ENCODE assay signal across 27 cellular contexts in the genomic region with DNA sequence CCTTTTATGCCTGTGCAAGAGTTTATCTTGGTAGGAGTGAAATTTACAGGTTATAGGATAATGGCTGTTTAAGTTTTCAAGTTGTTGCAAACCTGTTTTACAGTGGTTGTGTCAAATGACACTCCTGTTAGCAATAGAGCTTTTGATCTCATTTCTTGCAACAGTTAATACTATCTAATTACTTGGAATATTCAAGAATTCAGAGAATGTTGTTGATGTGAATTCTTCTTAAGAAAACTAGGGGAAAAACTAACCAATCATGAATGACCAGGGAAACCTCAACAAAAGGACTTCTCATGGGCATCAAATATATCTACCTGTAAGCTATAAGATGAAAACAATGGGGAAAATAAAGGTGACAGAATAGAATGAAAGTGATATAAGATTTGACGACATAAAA.
"Had no signal": no experiment of that assay in that cellular context is flagged by ENCODE, and none has a peak within 500 bp of the region (broad histone marks: within the 10 kb centered on the region; RNA-seq: fewer than 3 reads in every experiment).

No MANE protein-coding gene starts in this region.

- H3K4me1 Mint-ChIP-seq: activated CD4-positive, alpha-beta memory T cell treated with anti-CD3 and anti-CD28 coated beads, Interleukin-2, amount 10 ng/mL, durations not matched to agents 7 days and 5 days; activated CD4-positive, alpha-beta T cell treated with anti-CD3 and anti-CD28 coated beads, Interleukin-2, amount 10 ng/mL, durations not matched to agents 7 days and 5 days; activated naive CD4-positive, alpha-beta T cell treated with anti-CD3 and anti-CD28 coated beads, Interleukin-2, amount 50 U/mL, for 24 hours; activated naive CD8-positive, alpha-beta T cell treated with anti-CD3 and anti-CD28 coated beads for 36 hours; activated naive CD8-positive, alpha-beta T cell treated with anti-CD3 and anti-CD28 coated beads, Interleukin-2, amount 50 U/mL, for 24 hours; endodermal cell had no signal

- H3K4me3 Mint-ChIP-seq: activated CD4-positive, alpha-beta memory T cell treated with anti-CD3 and anti-CD28 coated beads, Interleukin-2, amount 10 ng/mL, durations not matched to agents 7 days and 5 days; activated CD4-positive, alpha-beta T cell treated with anti-CD3 and anti-CD28 coated beads, Interleukin-2, amount 10 ng/mL, durations not matched to agents 7 days and 5 days; activated naive CD4-positive, alpha-beta T cell treated with anti-CD3 and anti-CD28 coated beads, Interleukin-2, amount 50 U/mL, for 24 hours; activated naive CD8-positive, alpha-beta T cell treated with anti-CD3 and anti-CD28 coated beads for 36 hours; activated naive CD8-positive, alpha-beta T cell treated with anti-CD3 and anti-CD28 coated beads, Interleukin-2, amount 50 U/mL, for 24 hours; activated T-cell treated with anti-CD3 and anti-CD28 coated beads, Interleukin-2, amount 50 U/mL, for 24 hours; activated T-cell treated with anti-CD3 and anti-CD28 coated beads, Interleukin-2, amount 50 U/mL, for 72 hours; dendritic cell treated with granulocyte-macrophage colony-stimulating factor and Interleukin-4, amounts not matched to agents 40 ng/mL and 50 ng/mL, for 4 days; endodermal cell had no signal

- H3K27me3 Mint-ChIP-seq: activated CD4-positive, alpha-beta memory T cell treated with anti-CD3 and anti-CD28 coated beads, Interleukin-2, amount 10 ng/mL, durations not matched to agents 7 days and 5 days; activated naive CD8-positive, alpha-beta T cell treated with anti-CD3 and anti-CD28 coated beads for 36 hours; dendritic cell treated with granulocyte-macrophage colony-stimulating factor and Interleukin-4, amounts not matched to agents 40 ng/mL and 50 ng/mL, for 4 days had no signal

- DNase-seq: activated CD4-positive, alpha-beta memory T cell treated with anti-CD3 and anti-CD28 coated beads, Interleukin-2, amount 10 ng/mL, durations not matched to agents 7 days and 5 days; activated CD4-positive, alpha-beta T cell treated with anti-CD3 and anti-CD28 coated beads for 1 hour; activated CD4-positive, alpha-beta T cell treated with anti-CD3 and anti-CD28 coated beads for 4 hours; activated CD4-positive, alpha-beta T cell treated with anti-CD3 and anti-CD28 coated beads, Interleukin-2, amount 10 ng/mL, durations not matched to agents 7 days and 5 days; activated CD4-positive, alpha-beta T cell treated with anti-CD3 and anti-CD28 coated beads, Interleukin-2, amount 50 U/mL, for 4 hours; activated CD8-positive, alpha-beta memory T cell treated with anti-CD3 and anti-CD28 coated beads, Interleukin-2, amount 50 U/mL, for 48 hours; activated gamma-delta T cell; activated naive CD4-positive, alpha-beta T cell treated with Interleukin-2 at 50 U/mL for 16 hours; activated naive CD8-positive, alpha-beta T cell treated with anti-CD3 and anti-CD28 coated beads for 36 hours; activated naive CD8-positive, alpha-beta T cell treated with anti-CD3 and anti-CD28 coated beads, Interleukin-2, amount 50 U/mL, for 24 hours; activated T-cell treated with anti-CD3 and anti-CD28 coated beads for 4 hours; activated T-cell treated with anti-CD3 and anti-CD28 coated beads, Interleukin-2, amount 50 U/mL, for 24 hours; activated T-cell treated with anti-CD3 and anti-CD28 coated beads, Interleukin-2, amount 50 U/mL, for 72 hours; adrenal gland; amygdala; aorta; body of pancreas; caudate nucleus; cerebellar nuclear complex; dorsolateral prefrontal cortex; effector memory CD4-positive, alpha-beta T cell; endodermal cell; foreskin fibroblast; T-helper 2 cell had no signal

- H3K27ac Mint-ChIP-seq: activated CD4-positive, alpha-beta memory T cell treated with anti-CD3 and anti-CD28 coated beads, Interleukin-2, amount 10 ng/mL, durations not matched to agents 7 days and 5 days; activated CD4-positive, alpha-beta T cell treated with anti-CD3 and anti-CD28 coated beads, Interleukin-2, amount 10 ng/mL, durations not matched to agents 7 days and 5 days; activated naive CD4-positive, alpha-beta T cell treated with anti-CD3 and anti-CD28 coated beads, Interleukin-2, amount 50 U/mL, for 24 hours; activated naive CD8-positive, alpha-beta T cell treated with anti-CD3 and anti-CD28 coated beads for 36 hours; activated naive CD8-positive, alpha-beta T cell treated with anti-CD3 and anti-CD28 coated beads, Interleukin-2, amount 50 U/mL, for 24 hours; activated T-cell treated with anti-CD3 and anti-CD28 coated beads, Interleukin-2, amount 50 U/mL, for 24 hours; activated T-cell treated with anti-CD3 and anti-CD28 coated beads, Interleukin-2, amount 50 U/mL, for 72 hours; dendritic cell treated with granulocyte-macrophage colony-stimulating factor and Interleukin-4, amounts not matched to agents 40 ng/mL and 50 ng/mL, for 4 days; endodermal cell had no signal

- ATAC-seq: activated naive CD8-positive, alpha-beta T cell treated with anti-CD3 and anti-CD28 coated beads, Interleukin-2, amount 50 U/mL, for 24 hours; activated T-cell treated with anti-CD3 and anti-CD28 coated beads, Interleukin-2, amount 50 U/mL, for 72 hours; body of pancreas; esophagus mucosa had no signal
